In the genomic region with DNA sequence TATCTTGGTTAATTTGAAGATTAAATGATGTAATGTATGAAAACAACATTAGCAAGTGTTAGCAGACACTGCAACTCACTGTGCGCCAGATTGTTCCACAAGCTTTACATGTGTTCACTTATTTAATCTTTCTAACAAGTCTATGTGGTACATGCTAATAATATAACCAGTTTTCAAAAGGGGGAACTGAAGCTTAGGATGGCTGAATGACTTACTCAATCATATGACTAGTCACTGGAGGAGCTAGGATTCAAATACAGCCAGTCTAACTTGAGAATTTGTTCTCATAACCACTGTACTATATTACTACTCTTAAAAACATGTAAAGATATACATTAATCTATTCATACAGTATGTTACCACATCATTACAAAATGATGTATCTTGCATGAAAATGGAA, we compare ENCODE assay signal across 25 cellular contexts.
"Had no signal": no experiment of that assay in that cellular context is flagged by ENCODE, and none has a peak within 500 bp of the region (broad histone marks: within the 10 kb centered on the region; RNA-seq: fewer than 3 reads in every experiment).

No MANE protein-coding gene starts in this region.

- FAIRE-seq: kidney had no signal

- H3K36me3 ChIP-seq: gastrocnemius medialis, heart left ventricle, neutrophil, right atrium auricular region, transverse colon, upper lobe of right lung, uterus had no signal

- H3K4me3 ChIP-seq: dorsolateral prefrontal cortex, gastrocnemius medialis, heart left ventricle, hepatocyte, lung, mucosa of descending colon, right atrium auricular region, transverse colon, upper lobe of right lung, uterus had no signal

- H3K9me3 ChIP-seq: gastrocnemius medialis, heart left ventricle, mucosa of descending colon, neutrophil, right atrium auricular region, transverse colon, upper lobe of right lung, uterus had no signal

- H3K4me1 ChIP-seq: gastrocnemius medialis, heart left ventricle, parathyroid adenoma, right atrium auricular region, transverse colon, upper lobe of right lung, uterus had no signal

- H3K27me3 ChIP-seq: dorsolateral prefrontal cortex, gastrocnemius medialis, heart left ventricle, hepatocyte, neutrophil, right atrium auricular region, transverse colon, upper lobe of right lung, uterus had no signal

- DNase-seq: dorsolateral prefrontal cortex; effector CD4-positive, alpha-beta T cell; foreskin fibroblast; gastrocnemius medialis; heart left ventricle; kidney; mucosa of descending colon; naive B cell; stimulated activated CD4-positive, alpha-beta T cell treated with anti-CD3 and anti-CD28 coated beads, Interleukin-2, amount 100 ng/mL, for 24 hours; stimulated activated CD4-positive, alpha-beta T cell treated with anti-CD3 and anti-CD28 coated beads, Interleukin-4, amount 100 ng/mL, for 24 hours; stimulated activated naive CD8-positive, alpha-beta T cell treated with anti-CD3 and anti-CD28 coated beads, Interleukin-15, Interleukin-2, amounts not matched to agents 100 U/mL and 50 U/mL, for 24 hours; transverse colon; upper lobe of right lung; uterus had no signal

- ATAC-seq: esophagus mucosa; gastrocnemius medialis; heart left ventricle; left lobe of liver; mucosa of descending colon; natural killer cell treated with Interleukin-12 subunit alpha and Interleukin-12 subunit beta and Interleukin-15 and Interleukin-18, amount 100 ng/mL, for 72 hours; sciatic nerve; stimulated activated effector memory CD8-positive, alpha-beta T cell treated with anti-CD3 and anti-CD28 coated beads, Interleukin-12 subunit alpha, Interleukin-12 subunit beta, amount 100 ng/mL, for 72 hours; stimulated activated naive CD8-positive, alpha-beta T cell treated with anti-CD3 and anti-CD28 coated beads, Interleukin-15, Interleukin-2, amounts not matched to agents 100 U/mL and 50 U/mL, for 24 hours; upper lobe of right lung had no signal

- H3K27ac ChIP-seq: dorsolateral prefrontal cortex, epithelial cell of prostate, gastrocnemius medialis, heart left ventricle, hepatocyte, neutrophil, parathyroid adenoma, right atrium auricular region, transverse colon, upper lobe of right lung, uterus had no signal
